In genomic region chr20:63487116-63487764, GRCh38 we compare ENCODE assay signal across 1 cellular context.
TF ChIP-seq lines count a peak whose summit lies in the region.

No MANE protein-coding gene starts in this region.

TF ChIP-seq in H1, 55 proteins besides CTCF, POLR2A, EP300 and RAD21:
- no peak for TF ChIP-seq FOSL1 (IDR thresholded peaks at IDR 0.05; ENCODE audit: insufficient read depth, low read depth, low read length)
- no peak for TF ChIP-seq SUZ12 (IDR thresholded peaks at IDR 0.05; ENCODE audit: low read length)
- TF ChIP-seq GTF2F1 (IDR thresholded peaks at IDR 0.05; ENCODE audit: borderline replicate concordance, low read depth, low read length) = no peak
- TF ChIP-seq PHF8 (conservative IDR thresholded peaks at IDR 0.05; ENCODE audit: low read depth, low read length) = no peak
- no peak for TF ChIP-seq POLR2AphosphoS5 (IDR thresholded peaks at IDR 0.05; ENCODE audit: low read depth, low read length)
- no peak for TF ChIP-seq GABPA (IDR thresholded peaks at IDR 0.05; ENCODE audit: borderline replicate concordance, insufficient read depth, low read length)
- TF ChIP-seq, protein P1, sequence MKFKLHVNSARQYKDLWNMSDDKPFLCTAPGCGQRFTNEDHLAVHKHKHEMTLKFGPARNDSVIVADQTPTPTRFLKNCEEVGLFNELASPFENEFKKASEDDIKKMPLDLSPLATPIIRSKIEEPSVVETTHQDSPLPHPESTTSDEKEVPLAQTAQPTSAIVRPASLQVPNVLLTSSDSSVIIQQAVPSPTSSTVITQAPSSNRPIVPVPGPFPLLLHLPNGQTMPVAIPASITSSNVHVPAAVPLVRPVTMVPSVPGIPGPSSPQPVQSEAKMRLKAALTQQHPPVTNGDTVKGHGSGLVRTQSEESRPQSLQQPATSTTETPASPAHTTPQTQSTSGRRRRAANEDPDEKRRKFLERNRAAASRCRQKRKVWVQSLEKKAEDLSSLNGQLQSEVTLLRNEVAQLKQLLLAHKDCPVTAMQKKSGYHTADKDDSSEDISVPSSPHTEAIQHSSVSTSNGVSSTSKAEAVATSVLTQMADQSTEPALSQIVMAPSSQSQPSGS (IDR thresholded peaks at IDR 0.05; ENCODE audit: low read length) = no peak
- TF ChIP-seq CHD2 (IDR thresholded peaks at IDR 0.05; ENCODE audit: low read length) = no peak
- TF ChIP-seq HDAC2 (IDR thresholded peaks at IDR 0.05; ENCODE audit: borderline replicate concordance in 1 of 2, low read depth in 2 of 2, low read length in 2 of 2) = no peak
- no peak for TF ChIP-seq JUND (IDR thresholded peaks at IDR 0.05; ENCODE audit: low read length)
- TF ChIP-seq SIRT6 (IDR thresholded peaks at IDR 0.05; ENCODE audit: low read length) = no peak
- TF ChIP-seq, protein P2, sequence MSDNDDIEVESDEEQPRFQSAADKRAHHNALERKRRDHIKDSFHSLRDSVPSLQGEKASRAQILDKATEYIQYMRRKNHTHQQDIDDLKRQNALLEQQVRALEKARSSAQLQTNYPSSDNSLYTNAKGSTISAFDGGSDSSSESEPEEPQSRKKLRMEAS (IDR thresholded peaks at IDR 0.05) = no peak
- TF ChIP-seq SAP30 (IDR thresholded peaks at IDR 0.05; ENCODE audit: insufficient read depth, insufficient replicate concordance, low read length) = no peak
- TF ChIP-seq SP4 (IDR thresholded peaks at IDR 0.05; ENCODE audit: low read length) = no peak
